In the genomic region with DNA sequence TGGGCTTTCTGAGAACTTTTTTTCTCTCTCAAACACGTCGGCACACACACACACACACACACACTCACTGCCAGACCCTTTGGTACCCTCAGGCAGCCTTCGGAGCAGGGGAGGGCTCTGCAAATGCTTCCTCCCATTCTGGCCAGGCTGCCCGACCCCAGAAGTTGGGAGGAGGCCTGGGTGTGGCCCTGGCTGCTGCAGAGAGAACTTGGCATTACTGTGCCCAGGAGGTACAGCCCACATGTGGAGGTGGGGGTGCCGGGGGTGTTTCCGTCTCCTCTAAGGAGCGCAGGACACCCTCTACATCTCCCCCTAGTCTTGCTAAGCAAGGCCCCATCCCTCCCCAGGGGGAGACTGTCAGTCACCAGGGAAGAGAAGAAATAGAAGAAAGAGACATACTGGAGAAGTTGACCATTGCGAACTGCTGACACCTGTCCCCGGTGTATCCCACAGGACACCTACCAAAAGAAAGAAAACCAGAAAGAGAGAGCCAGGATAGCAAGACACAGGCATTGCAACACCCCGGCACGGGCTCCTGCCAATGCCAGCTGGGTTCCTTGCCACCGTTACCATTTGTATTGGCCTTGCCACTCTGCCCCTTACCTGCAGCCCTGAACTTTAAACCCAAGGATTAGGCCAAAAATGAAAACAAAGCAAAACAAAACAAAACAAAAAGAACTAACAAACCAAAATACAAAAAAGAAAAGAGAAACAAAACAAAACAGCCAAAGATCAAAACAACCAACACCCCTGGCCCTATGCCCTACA, we compare ENCODE assay signal across 11 cellular contexts.
A peak's percentile ranks its signal among the peaks of the same experiment; 100 is the strongest.
DNase-seq lines count a peak whose midpoint lies in the region; ATAC-seq and TF ChIP-seq lines count a peak whose summit lies in the region.
"Had no signal": no experiment of that assay in that cellular context is flagged by ENCODE, and none has a peak within 500 bp of the region (broad histone marks: within the 10 kb centered on the region; RNA-seq: fewer than 3 reads in every experiment).

No MANE protein-coding gene starts in this region.

- 61 to 74% (median 66%) methylated on average over 12 of the region's 12 CpGs for WGBS in ovary, 3 donors

- no peak for ATAC-seq in left ventricle myocardium superior
- ATAC-seq in Right ventricle myocardium inferior: no peak
- ATAC-seq in GM21528 (IDR thresholded peaks at IDR 0.05; ENCODE audit: low FRiP score, unreplicated experiment): no peak

- peaks cover 11% of the 10 kb centered on the region for H3K4me1 ChIP-seq in adipocyte (ENCODE audit: control insufficient read depth, insufficient read depth, low read length)
- peaks cover 36% of the 10 kb centered on the region for H3K4me1 ChIP-seq in ovary (ENCODE audit: insufficient read depth)

- TF ChIP-seq EP300 in ovary (IDR thresholded peaks at IDR 0.05): no peak

- H3K36me3 ChIP-seq in adipocyte (ENCODE audit: control insufficient read depth, insufficient read depth, low read length, severe bottlenecking) (no peaks in the 10 kb centered on the region), ovary (no peaks in the 10 kb centered on the region)
- H3K36me3 ChIP-seq: BLaER1 treated with 17β-estradiol and CSF1 and Interleukin-3, amounts not matched to agents 10 nM and 100 nM had no signal

- peak; percentile 19 for DNase-seq in left ventricle myocardium superior
- DNase-seq in Right ventricle myocardium inferior (ENCODE audit: missing footprints): no peak
- DNase-seq in adipocyte (ENCODE audit: low read depth): no peak
- DNase-seq in ovary: peak in 3 of 5 donors; percentile 20 to 40 (median 27)
- DNase-seq in GM03348 (ENCODE audit: low spot score): no peak
- DNase-seq in NCI-H345 treated with DMSO at 0.1 percent for 48 hours (lab: John Stamatoyannopoulos, UW; ENCODE audit: unreplicated experiment): no peak
- DNase-seq: DMS 273 treated with DMSO at 0.1 percent for 48 hours had no signal

- H3K27ac ChIP-seq in ovary: peak overlapping the region in 1 of 2 donors; percentile 24
- H3K27ac ChIP-seq: BLaER1 treated with 17β-estradiol and CSF1 and Interleukin-3, amounts not matched to agents 10 nM and 100 nM; HL-60 had no signal

- H3K9ac ChIP-seq in adipocyte (ENCODE audit: low read length): peak overlapping the region; percentile 26
- H3K9ac ChIP-seq: BLaER1 treated with 17β-estradiol and CSF1 and Interleukin-3, amounts not matched to agents 10 nM and 100 nM had no signal

- intact Hi-C loops in left ventricle myocardium superior (cut with micrococcal nuclease) (loop anchor here (10.0 kb wide), 2 partner anchors 80 to 100 kb away; no protein-coding TSS in a partner anchor), Right ventricle myocardium inferior (cut with DNase I) (loop anchor here (1.0 kb wide), 2 partner anchors 78 to 103 kb away; no protein-coding TSS in a partner anchor), ovary (cut with DNase I) (loop anchor here (2.0 to 10.0 kb wide), 6 partner anchors 37 to 102 kb away; no protein-coding TSS in a partner anchor)

- no peak for TF ChIP-seq POLR2A in ovary (IDR thresholded peaks at IDR 0.05)

- H3K9me3 ChIP-seq in adipocyte (ENCODE audit: control insufficient read depth, low read length) (no peaks in the 10 kb centered on the region), ovary (no peaks in the 10 kb centered on the region)
- H3K9me3 ChIP-seq: BLaER1 treated with 17β-estradiol and CSF1 and Interleukin-3, amounts not matched to agents 10 nM and 100 nM had no signal

- TF ChIP-seq CTCF in ovary (IDR thresholded peaks at IDR 0.05): no peak

- H3K27me3 ChIP-seq in adipocyte (replicated peaks; ENCODE audit: control insufficient read depth, insufficient read depth, low read length) (no peaks in the 10 kb centered on the region), ovary (no peaks in the 10 kb centered on the region)
- H3K27me3 ChIP-seq: BLaER1 treated with 17β-estradiol and CSF1 and Interleukin-3, amounts not matched to agents 10 nM and 100 nM had no signal

- H3K4me3 ChIP-seq in adipocyte (ENCODE audit: low read length): no peak overlapping the region
- H3K4me3 ChIP-seq in ovary: no peak overlapping the region
- H3K4me3 ChIP-seq: BLaER1 treated with 17β-estradiol and CSF1 and Interleukin-3, amounts not matched to agents 10 nM and 100 nM; GM23338 had no signal

Comparison
In these comparisons a context has a peak if more than half of its experiments do, and no peak if none do; other contexts are left out.
1. DNase-seq: peak in left ventricle myocardium superior (single experiment) and ovary (3 of 5); none in Right ventricle myocardium inferior (single experiment), adipocyte (single experiment), GM03348 (single experiment) and NCI-H345 treated with DMSO at 0.1 percent for 48 hours (single experiment).